1 cellular context compared by ENCODE assay signal in the genomic region with DNA sequence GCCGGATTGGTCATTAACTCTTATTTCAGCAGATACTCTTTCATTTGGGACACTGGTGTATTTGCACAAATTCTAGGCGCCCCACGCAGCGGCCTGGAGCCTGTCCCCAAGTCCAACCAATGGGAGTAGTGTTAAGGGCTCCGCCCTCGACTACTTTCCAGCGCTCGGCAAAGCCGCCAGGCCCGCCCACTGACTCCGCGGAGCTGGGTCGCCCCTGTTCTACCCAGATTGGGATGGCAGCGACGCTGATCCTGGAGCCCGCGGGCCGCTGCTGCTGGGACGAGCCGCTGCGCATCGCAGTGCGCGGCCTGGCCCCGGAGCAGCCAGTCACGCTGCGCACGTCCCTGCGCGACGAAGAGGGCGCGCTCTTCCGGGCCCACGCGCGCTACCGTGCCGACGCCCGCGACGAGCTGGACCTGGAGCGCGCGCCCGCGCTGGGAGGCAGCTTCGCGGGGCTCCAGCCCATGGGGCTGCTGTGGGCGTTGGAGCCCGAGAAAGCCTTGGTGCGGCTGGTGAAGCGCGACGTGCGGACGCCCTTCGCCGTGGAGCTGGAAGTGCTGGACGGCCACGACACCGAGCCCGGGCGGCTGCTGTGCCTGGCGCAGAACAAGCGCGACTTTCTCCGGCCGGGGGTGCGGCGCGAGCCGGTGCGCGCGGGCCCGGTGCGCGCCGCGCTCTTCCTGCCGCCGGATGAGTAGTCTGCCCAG.
TF ChIP-seq lines count a peak whose summit lies in the region.

A gene with protein sequence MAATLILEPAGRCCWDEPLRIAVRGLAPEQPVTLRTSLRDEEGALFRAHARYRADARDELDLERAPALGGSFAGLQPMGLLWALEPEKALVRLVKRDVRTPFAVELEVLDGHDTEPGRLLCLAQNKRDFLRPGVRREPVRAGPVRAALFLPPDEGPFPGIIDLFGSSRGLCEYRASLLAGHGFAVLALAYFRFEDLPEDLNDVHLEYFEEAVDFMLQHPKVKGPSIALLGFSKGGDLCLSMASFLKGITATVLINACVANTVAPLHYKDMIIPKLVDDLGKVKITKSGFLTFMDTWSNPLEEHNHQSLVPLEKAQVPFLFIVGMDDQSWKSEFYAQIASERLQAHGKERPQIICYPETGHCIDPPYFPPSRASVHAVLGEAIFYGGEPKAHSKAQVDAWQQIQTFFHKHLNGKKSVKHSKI (plus strand): TSS at position 179 of the 707 bp plus-strand sequence. CDS start 55 bp downstream, at position 234.

TF ChIP-seq in WTC11, 78 proteins besides CTCF, POLR2A, EP300 and RAD21 (continued from another document):
- no peak for TF ChIP-seq PRRX2 (CRISPR knock-in tag; IDR thresholded peaks at IDR 0.05)
- TF ChIP-seq, protein P1, sequence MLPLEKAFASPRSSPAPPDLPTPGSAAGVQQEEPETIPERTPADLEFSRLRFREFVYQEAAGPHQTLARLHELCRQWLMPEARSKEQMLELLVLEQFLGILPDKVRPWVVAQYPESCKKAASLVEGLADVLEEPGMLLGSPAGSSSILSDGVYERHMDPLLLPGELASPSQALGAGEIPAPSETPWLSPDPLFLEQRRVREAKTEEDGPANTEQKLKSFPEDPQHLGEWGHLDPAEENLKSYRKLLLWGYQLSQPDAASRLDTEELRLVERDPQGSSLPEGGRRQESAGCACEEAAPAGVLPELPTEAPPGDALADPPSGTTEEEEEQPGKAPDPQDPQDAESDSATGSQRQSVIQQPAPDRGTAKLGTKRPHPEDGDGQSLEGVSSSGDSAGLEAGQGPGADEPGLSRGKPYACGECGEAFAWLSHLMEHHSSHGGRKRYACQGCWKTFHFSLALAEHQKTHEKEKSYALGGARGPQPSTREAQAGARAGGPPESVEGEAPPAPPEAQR (CRISPR knock-in tag; IDR thresholded peaks at IDR 0.05), result no peak
- TF ChIP-seq, protein P2, sequence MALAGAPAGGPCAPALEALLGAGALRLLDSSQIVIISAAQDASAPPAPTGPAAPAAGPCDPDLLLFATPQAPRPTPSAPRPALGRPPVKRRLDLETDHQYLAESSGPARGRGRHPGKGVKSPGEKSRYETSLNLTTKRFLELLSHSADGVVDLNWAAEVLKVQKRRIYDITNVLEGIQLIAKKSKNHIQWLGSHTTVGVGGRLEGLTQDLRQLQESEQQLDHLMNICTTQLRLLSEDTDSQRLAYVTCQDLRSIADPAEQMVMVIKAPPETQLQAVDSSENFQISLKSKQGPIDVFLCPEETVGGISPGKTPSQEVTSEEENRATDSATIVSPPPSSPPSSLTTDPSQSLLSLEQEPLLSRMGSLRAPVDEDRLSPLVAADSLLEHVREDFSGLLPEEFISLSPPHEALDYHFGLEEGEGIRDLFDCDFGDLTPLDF (CRISPR knock-in tag; IDR thresholded peaks at IDR 0.05), result no peak
- TF ChIP-seq, protein P3, sequence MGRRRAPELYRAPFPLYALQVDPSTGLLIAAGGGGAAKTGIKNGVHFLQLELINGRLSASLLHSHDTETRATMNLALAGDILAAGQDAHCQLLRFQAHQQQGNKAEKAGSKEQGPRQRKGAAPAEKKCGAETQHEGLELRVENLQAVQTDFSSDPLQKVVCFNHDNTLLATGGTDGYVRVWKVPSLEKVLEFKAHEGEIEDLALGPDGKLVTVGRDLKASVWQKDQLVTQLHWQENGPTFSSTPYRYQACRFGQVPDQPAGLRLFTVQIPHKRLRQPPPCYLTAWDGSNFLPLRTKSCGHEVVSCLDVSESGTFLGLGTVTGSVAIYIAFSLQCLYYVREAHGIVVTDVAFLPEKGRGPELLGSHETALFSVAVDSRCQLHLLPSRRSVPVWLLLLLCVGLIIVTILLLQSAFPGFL (CRISPR knock-in tag; IDR thresholded peaks at IDR 0.05; ENCODE audit: borderline replicate concordance), result no peak
TF ChIP-seq in WTC11: peak in this region for 18.
